8 cellular contexts compared by ENCODE assay signal in genomic region chr17:39152134-39152884, GRCh38. TPM values are rescaled to one million over a fixed set of nuclear protein-coding genes. Genes with fewer than 3 reads are reported as not detected.
DNase-seq lines count a peak whose midpoint lies in the region; FAIRE-seq lines count a peak whose summit lies in the region.

No MANE protein-coding gene starts in this region.

- H3K9me3 ChIP-seq in HAP-1 (no peaks in the 10 kb centered on the region), SJCRH30 (replicated peaks) (no peaks in the 10 kb centered on the region), duodenal mucosa (ENCODE audit: control insufficient read depth in 1 of 2, low read length in 2 of 2) (no peaks in the 10 kb centered on the region), mucosa of stomach (ENCODE audit: control insufficient read depth, low read length) (no peaks in the 10 kb centered on the region)

- FAIRE-seq in urothelium cell line (lab: Jason Lieb, UNC), result no peak

- H3K36me3 ChIP-seq in HAP-1 (replicated peaks), result no peaks in the 10 kb centered on the region
- H3K36me3 ChIP-seq in SJCRH30, result no peaks in the 10 kb centered on the region
- no peaks in the 10 kb centered on the region for H3K36me3 ChIP-seq in duodenal mucosa (ENCODE audit: control insufficient read depth in 1 of 2, insufficient read depth in 2 of 2, low read length in 2 of 2)
- H3K36me3 ChIP-seq in mucosa of stomach (ENCODE audit: control insufficient read depth, insufficient read depth, low read length), result no peaks in the 10 kb centered on the region

- peak in 1 of 2 experiments; percentile 61 for DNase-seq in HAP-1 (ENCODE audit: low spot score in 2 of 2)
- DNase-seq in SJCRH30, result peak; percentile 56 to 73
- DNase-seq in urothelium cell line (ENCODE audit: low spot score), result peak; percentile 64
- DNase-seq in NCI-H1092 (lab: John Stamatoyannopoulos, UW), result no peak
- DNase-seq in epidermal melanocyte (ENCODE audit: insufficient read length, low spot score), result no peak
- DNase-seq in LoVo (ENCODE audit: low spot score), result no peak

- H3K27me3 ChIP-seq in HAP-1 (ENCODE audit: low read depth) (no peaks in the 10 kb centered on the region), SJCRH30 (no peaks in the 10 kb centered on the region), duodenal mucosa (ENCODE audit: control insufficient read depth in 1 of 2, insufficient read depth in 2 of 2, low read length in 2 of 2) (peaks cover 8 to 13% of the 10 kb centered on the region in 2 donors), mucosa of stomach (ENCODE audit: control insufficient read depth, insufficient read depth, low read length) (peaks cover 29% of the 10 kb centered on the region)

- H3K27ac ChIP-seq in SJCRH30 (no peak overlapping the region), duodenal mucosa (ENCODE audit: low read depth, low read length) (no peak overlapping the region)

- in situ Hi-C loops in HAP-1 (cut with MboI; ENCODE audit: low sequenced_read_pairs), result no loop called here

- peak overlapping the region; percentile 60 for H3K4me3 ChIP-seq in HAP-1
- H3K4me3 ChIP-seq in SJCRH30, result peak overlapping the region; percentile 65
- H3K4me3 ChIP-seq in duodenal mucosa (ENCODE audit: low read depth in 1 of 2, low read length in 2 of 2), result peak overlapping the region; percentile 84 to 92
- peak overlapping the region; percentile 83 for H3K4me3 ChIP-seq in mucosa of stomach (ENCODE audit: low read length)

- peaks cover 4% of the 10 kb centered on the region for H3K4me1 ChIP-seq in HAP-1
- H3K4me1 ChIP-seq in SJCRH30, result peaks cover 3% of the 10 kb centered on the region; the same call in 1 of the 2 replicates
- H3K4me1 ChIP-seq in duodenal mucosa (ENCODE audit: control insufficient read depth in 1 of 2, insufficient read depth in 2 of 2, low read length in 2 of 2), result peaks cover 11 to 15% of the 10 kb centered on the region in 2 donors
- H3K4me1 ChIP-seq in mucosa of stomach (ENCODE audit: control insufficient read depth, insufficient read depth, low read length), result peaks cover 16% of the 10 kb centered on the region

- H3K9ac ChIP-seq in duodenal mucosa (ENCODE audit: low read depth in 1 of 2, low read length in 2 of 2), result peak overlapping the region; percentile 72 to 96
- H3K9ac ChIP-seq in mucosa of stomach (ENCODE audit: low read length), result peak overlapping the region; percentile 87

RNA-seq across cellular contexts. Expression of gene PLXDC1, which starts 0.9 kb away (rescaled TPM):
- total RNA-seq in SJCRH30 (2014; rRNA removed; shearing (Covaris generic)), result 0.06 TPM in 1 of 2 replicates, not detected in the other

RNA-seq across cellular contexts. Expression of gene ARL5C, which starts 13.7 kb away (rescaled TPM):
- total RNA-seq in SJCRH30 (2014; rRNA removed; shearing (Covaris generic)), result not detected in 2 replicates

RNA-seq across cellular contexts. Expression of gene CACNB1, which starts 45.2 kb away (rescaled TPM):
- 4.6 and 8.3 TPM in 2 replicates for total RNA-seq in SJCRH30 (2014; rRNA removed; shearing (Covaris generic))

RNA-seq across cellular contexts. Expression of gene RPL19, which starts 47.8 kb away (rescaled TPM):
- 2,386 and 2,441 TPM in 2 replicates for total RNA-seq in SJCRH30 (2014; rRNA removed; shearing (Covaris generic))

Comparison
In these comparisons a context has a peak if more than half of its experiments do, and no peak if none do; other contexts are left out.
1. DNase-seq: peak in SJCRH30 (2 of 2) and urothelium cell line (single experiment); none in NCI-H1092 (single experiment), epidermal melanocyte (single experiment) and LoVo (single experiment).
2. Peak in every context shown above with its lines, with median percentiles within 50 percentile points of each other: H3K4me3 ChIP-seq.